ENCODE assay signal across 8 cellular contexts in the genomic region with DNA sequence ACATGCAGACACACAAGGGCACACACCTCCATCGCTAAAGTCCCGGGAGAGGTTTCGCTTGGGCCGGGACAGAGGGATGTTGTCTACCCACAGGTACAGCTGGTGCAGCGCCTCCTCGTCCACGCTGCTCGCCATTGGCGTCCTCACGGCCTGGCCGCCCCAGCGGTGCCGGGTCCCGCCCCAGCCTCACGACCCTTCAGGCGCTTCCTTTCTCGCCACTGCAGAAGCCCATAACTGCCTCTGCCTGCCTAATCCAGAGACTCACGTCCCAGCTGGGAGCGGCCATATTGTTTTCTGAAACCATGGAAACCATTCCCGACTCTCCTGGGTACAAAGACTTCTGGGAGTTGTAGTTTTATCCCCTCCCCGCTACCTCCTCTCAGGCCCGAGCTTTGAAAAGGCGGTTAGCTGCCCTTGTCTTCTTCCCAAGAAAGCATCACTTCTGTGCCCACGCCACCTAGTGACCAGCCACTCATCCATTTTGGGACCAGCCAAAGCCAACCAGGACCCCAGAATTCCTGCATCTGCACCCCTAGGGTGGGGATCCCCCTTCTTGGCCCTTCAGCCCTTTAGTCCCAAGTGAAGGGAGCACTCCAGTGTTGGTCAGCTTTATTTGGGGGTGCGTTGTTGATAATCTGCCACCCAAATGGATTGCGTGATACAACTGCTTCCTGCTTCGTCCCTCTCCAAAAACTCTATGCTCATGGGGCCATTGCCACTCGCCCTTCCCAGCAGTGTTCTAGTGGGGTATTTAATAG. TPM values are rescaled to one million over a fixed set of nuclear protein-coding genes. Genes with fewer than 3 reads are reported as not detected.
DNase-seq lines count a peak whose midpoint lies in the region; ATAC-seq lines count a peak whose summit lies in the region.

A gene with protein sequence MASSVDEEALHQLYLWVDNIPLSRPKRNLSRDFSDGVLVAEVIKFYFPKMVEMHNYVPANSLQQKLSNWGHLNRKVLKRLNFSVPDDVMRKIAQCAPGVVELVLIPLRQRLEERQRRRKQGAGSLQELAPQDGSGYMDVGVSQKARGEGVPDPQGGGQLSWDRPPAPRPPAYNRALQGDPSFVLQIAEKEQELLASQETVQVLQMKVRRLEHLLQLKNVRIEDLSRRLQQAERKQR (minus strand): TSS at position 296 of the 758 bp plus-strand sequence. CDS start 161 bp downstream, at position 135.

- DNase-seq in ELR (ENCODE audit: low read depth), result peak; percentile 96
- DNase-seq in GOT3 (lab: John Stamatoyannopoulos, UW), result peak; percentile 68
- DNase-seq in MV-4-11 (lab: John Stamatoyannopoulos, UW), result peak; percentile 97
- peak; percentile 91 for DNase-seq in SHP77 treated with DMSO at 0.1 percent for 48 hours (lab: John Stamatoyannopoulos, UW)
- peak; percentile 60 for DNase-seq in brain pericyte (ENCODE audit: low read depth, low spot score)
- peak; percentile 88 for DNase-seq in iPS DF 19.7 (ENCODE audit: low read depth, low spot score)
- peak; percentile 91 for DNase-seq in renal cortical epithelial cell (ENCODE audit: low read depth)

- ATAC-seq in GM19035 (IDR thresholded peaks at IDR 0.05; ENCODE audit: unreplicated experiment), result no peak

RNA-seq across cellular contexts. Expression of the gene that starts here (rescaled TPM):
- 1.2 TPM in 1 of 2 replicates, not detected in the other for total RNA-seq in renal cortical epithelial cell
